Comparison of ENCODE assay signal across 25 cellular contexts in genomic region chr1:94283462-94283861, GRCh38.
"Had no signal": no experiment of that assay in that cellular context is flagged by ENCODE, and none has a peak within 500 bp of the region (broad histone marks: within the 10 kb centered on the region; RNA-seq: fewer than 3 reads in every experiment).

No MANE protein-coding gene starts in this region.

- H3K27ac ChIP-seq: colonic mucosa, epithelial cell of prostate, esophagus squamous epithelium, gastrocnemius medialis, heart right ventricle, left lung, lower lobe of right lung had no signal

- ATAC-seq: effector memory CD8-positive, alpha-beta T cell; esophagus mucosa; gastrocnemius medialis; heart right ventricle; left cardiac atrium; left lung; left ventricle myocardium superior; lower lobe of right lung; mucosa of descending colon had no signal

- H3K36me3 ChIP-seq: colonic mucosa, esophagus squamous epithelium, gastrocnemius medialis, heart right ventricle, left lung, lower lobe of right lung had no signal

- DNase-seq: cerebellar nuclear complex; colonic mucosa; cortex of kidney; effector CD8-positive, alpha-beta T cell; effector memory CD8-positive, alpha-beta T cell; endodermal cell; erythroblast; esophagus squamous epithelium; foreskin fibroblast; foreskin melanocyte; gastrocnemius medialis; glutamatergic neuron; head of caudate nucleus; heart right ventricle; hippocampal formation; left cardiac atrium; left lung; left ventricle myocardium superior; lower lobe of right lung; mesenchymal stem cell; mucosa of descending colon had no signal

- H3K27me3 ChIP-seq: colonic mucosa, esophagus squamous epithelium, gastrocnemius medialis, heart right ventricle, left lung had no signal

- H3K4me1 ChIP-seq: colonic mucosa, esophagus squamous epithelium, gastrocnemius medialis, left lung had no signal

- H3K9me3 Mint-ChIP-seq: dendritic cell treated with granulocyte-macrophage colony-stimulating factor and Interleukin-4, amounts not matched to agents 40 ng/mL and 50 ng/mL, for 4 days; effector memory CD8-positive, alpha-beta T cell; endodermal cell had no signal

- H3K4me3 ChIP-seq: colonic mucosa, esophagus squamous epithelium, gastrocnemius medialis, heart right ventricle, left lung, lower lobe of right lung, mucosa of descending colon had no signal

- H3K27ac Mint-ChIP-seq: dendritic cell treated with granulocyte-macrophage colony-stimulating factor and Interleukin-4, amounts not matched to agents 40 ng/mL and 50 ng/mL, for 4 days; effector memory CD8-positive, alpha-beta T cell; endodermal cell had no signal

- H3K36me3 Mint-ChIP-seq: mesothelial cell of epicardium had no signal

- H3K4me3 Mint-ChIP-seq: dendritic cell treated with granulocyte-macrophage colony-stimulating factor and Interleukin-4, amounts not matched to agents 40 ng/mL and 50 ng/mL, for 4 days; effector memory CD8-positive, alpha-beta T cell; endodermal cell; mesothelial cell of epicardium had no signal

- H3K9me3 ChIP-seq: colonic mucosa, esophagus squamous epithelium, gastrocnemius medialis, heart right ventricle, left lung, lower lobe of right lung, mucosa of descending colon had no signal
